In genomic region chr16:86033016-86033474, GRCh38 we compare ENCODE assay signal across 17 cellular contexts.
DNase-seq lines count a peak whose midpoint lies in the region; ATAC-seq and TF ChIP-seq lines count a peak whose summit lies in the region.
"Had no signal": no experiment of that assay in that cellular context is flagged by ENCODE, and none has a peak within 500 bp of the region (broad histone marks: within the 10 kb centered on the region; RNA-seq: fewer than 3 reads in every experiment).

No MANE protein-coding gene starts in this region.

- TF ChIP-seq CTCF in endothelial cell (IDR thresholded peaks at IDR 0.05; ENCODE audit: unreplicated experiment), result no peak

- peaks cover 73% of the 10 kb centered on the region for H3K27me3 Mint-ChIP-seq in stimulated activated memory B cell treated with anti-CD40 and anti-IgM and Interleukin-4, amounts not matched to agents 10 μg/mL and 1 μg/mL and 100 μg/mL, for 72 hours
- peaks cover 3% of the 10 kb centered on the region for H3K27me3 Mint-ChIP-seq in endothelial cell (ENCODE audit: unreplicated experiment)
- peaks cover 10 to 20% of the 10 kb centered on the region in 2 donors for H3K27me3 Mint-ChIP-seq in CD8-positive, alpha-beta memory T cell

- H3K4me1 Mint-ChIP-seq in stimulated activated memory B cell treated with anti-CD40 and anti-IgM and Interleukin-4, amounts not matched to agents 10 μg/mL and 1 μg/mL and 100 μg/mL, for 72 hours, result peaks cover 7% of the 10 kb centered on the region
- peaks cover 2% of the 10 kb centered on the region for H3K4me1 Mint-ChIP-seq in endothelial cell (ENCODE audit: unreplicated experiment)
- no peaks in the 10 kb centered on the region for H3K4me1 Mint-ChIP-seq in CD8-positive, alpha-beta memory T cell
- H3K4me1 Mint-ChIP-seq: activated naive CD8-positive, alpha-beta T cell treated with anti-CD3 and anti-CD28 coated beads, Interleukin-2, amount 50 U/mL, for 24 hours had no signal

- CTCF ChIA-PET in CD8-positive, alpha-beta memory T cell (lab: Charles Lee), result no interaction called here

- no peaks in the 10 kb centered on the region for H3K9me3 ChIP-seq in CD8-positive, alpha-beta memory T cell (ENCODE audit: low read length)
- H3K9me3 ChIP-seq: mucosa of descending colon, prostate gland had no signal

- H3K27ac Mint-ChIP-seq in stimulated activated memory B cell treated with anti-CD40 and anti-IgM and Interleukin-4, amounts not matched to agents 10 μg/mL and 1 μg/mL and 100 μg/mL, for 72 hours, result no peak overlapping the region
- H3K27ac Mint-ChIP-seq in endothelial cell (ENCODE audit: unreplicated experiment), result no peak overlapping the region
- no peak overlapping the region for H3K27ac Mint-ChIP-seq in CD8-positive, alpha-beta memory T cell
- H3K27ac Mint-ChIP-seq: activated naive CD8-positive, alpha-beta T cell treated with anti-CD3 and anti-CD28 coated beads, Interleukin-2, amount 50 U/mL, for 24 hours; CD4-positive, alpha-beta T cell had no signal

- H3K36me3 Mint-ChIP-seq in stimulated activated memory B cell treated with anti-CD40 and anti-IgM and Interleukin-4, amounts not matched to agents 10 μg/mL and 1 μg/mL and 100 μg/mL, for 72 hours, result no peaks in the 10 kb centered on the region
- H3K36me3 Mint-ChIP-seq in endothelial cell (ENCODE audit: low read depth, unreplicated experiment), result no peaks in the 10 kb centered on the region
- H3K36me3 Mint-ChIP-seq in CD8-positive, alpha-beta memory T cell, result no peaks in the 10 kb centered on the region

- H3K4me3 Mint-ChIP-seq in stimulated activated memory B cell treated with anti-CD40 and anti-IgM and Interleukin-4, amounts not matched to agents 10 μg/mL and 1 μg/mL and 100 μg/mL, for 72 hours, result no peak overlapping the region
- no peak overlapping the region for H3K4me3 Mint-ChIP-seq in endothelial cell (ENCODE audit: unreplicated experiment)
- no peak overlapping the region for H3K4me3 Mint-ChIP-seq in CD8-positive, alpha-beta memory T cell
- H3K4me3 Mint-ChIP-seq: activated naive CD8-positive, alpha-beta T cell treated with anti-CD3 and anti-CD28 coated beads, Interleukin-2, amount 50 U/mL, for 24 hours; CD4-positive, alpha-beta T cell had no signal

- no peak overlapping the region for H3K27ac ChIP-seq in CD8-positive, alpha-beta memory T cell (ENCODE audit: low read depth, low read length)
- H3K27ac ChIP-seq: KMS-11, prostate gland had no signal

- no peaks in the 10 kb centered on the region for H3K27me3 ChIP-seq in CD8-positive, alpha-beta memory T cell (ENCODE audit: insufficient read depth, low read length, poor library complexity, severe bottlenecking)

- ATAC-seq in stimulated activated memory B cell treated with anti-CD40 and anti-IgM and Interleukin-4, amounts not matched to agents 10 μg/mL and 1 μg/mL and 100 μg/mL, for 72 hours, result peak; percentile 41
- ATAC-seq: activated naive CD8-positive, alpha-beta T cell treated with anti-CD3 and anti-CD28 coated beads, Interleukin-2, amount 50 U/mL, for 24 hours; mucosa of descending colon had no signal

- POLR2A ChIA-PET in CD8-positive, alpha-beta memory T cell (lab: Charles Lee), result no interaction called here

- peak; percentile 12 for DNase-seq in M059J (ENCODE audit: low read depth)
- DNase-seq in ecto neural progenitor cell (ENCODE audit: low spot score), result peak; percentile 76
- DNase-seq in left kidney (ENCODE audit: low read depth, low spot score), result peak; percentile 97
- DNase-seq in stimulated activated CD4-positive, alpha-beta T cell treated with anti-CD3 and anti-CD28 coated beads, Interleukin-12 subunit alpha, Interleukin-12 subunit beta, amount 100 ng/mL, for 4 hours, result no peak
- DNase-seq in endothelial cell (ENCODE audit: low spot score), result no peak
- DNase-seq in NCI-H226, result no peak
- DNase-seq in CD8-positive, alpha-beta memory T cell, result no peak
- DNase-seq: activated CD4-positive, alpha-beta T cell treated with anti-CD3 and anti-CD28 coated beads for 4 hours; activated naive CD8-positive, alpha-beta T cell treated with anti-CD3 and anti-CD28 coated beads, Interleukin-2, amount 50 U/mL, for 24 hours; CD4-positive, alpha-beta T cell; mucosa of descending colon; NCI-H146; NCI-H69; stimulated activated CD4-positive, alpha-beta T cell treated with anti-CD3 and anti-CD28 coated beads, Interleukin-2, amount 100 ng/mL, for 48 hours had no signal

- H3K9me3 Mint-ChIP-seq in stimulated activated memory B cell treated with anti-CD40 and anti-IgM and Interleukin-4, amounts not matched to agents 10 μg/mL and 1 μg/mL and 100 μg/mL, for 72 hours, result peaks cover 3% of the 10 kb centered on the region
- no peaks in the 10 kb centered on the region for H3K9me3 Mint-ChIP-seq in endothelial cell (ENCODE audit: unreplicated experiment)
- H3K9me3 Mint-ChIP-seq in CD8-positive, alpha-beta memory T cell, result peaks cover 0 to 2% (median 0%) of the 10 kb centered on the region in 5 donors
- H3K9me3 Mint-ChIP-seq: activated naive CD8-positive, alpha-beta T cell treated with anti-CD3 and anti-CD28 coated beads, Interleukin-2, amount 50 U/mL, for 24 hours; CD4-positive, alpha-beta T cell had no signal

- H3K4me3 ChIP-seq in CD8-positive, alpha-beta memory T cell (ENCODE audit: low read length), result no peak overlapping the region
- H3K4me3 ChIP-seq: mucosa of descending colon, prostate gland had no signal

- H3K4me1 ChIP-seq in CD8-positive, alpha-beta memory T cell (ENCODE audit: insufficient read depth, low read length), result no peaks in the 10 kb centered on the region
- H3K4me1 ChIP-seq: prostate gland had no signal

- H3K36me3 ChIP-seq in CD8-positive, alpha-beta memory T cell (ENCODE audit: insufficient read depth, low read length), result no peaks in the 10 kb centered on the region
- H3K36me3 ChIP-seq: prostate gland had no signal

Comparison
In these comparisons a context has a peak if more than half of its experiments do, and no peak if none do; other contexts are left out.
1. DNase-seq: peak in M059J (single experiment), ecto neural progenitor cell (single experiment) and left kidney (single experiment); none in stimulated activated CD4-positive, alpha-beta T cell treated with anti-CD3 and anti-CD28 coated beads, Interleukin-12 subunit alpha, Interleukin-12 subunit beta, amount 100 ng/mL, for 4 hours (single experiment), endothelial cell (single experiment), NCI-H226 (single experiment) and CD8-positive, alpha-beta memory T cell (0 of 5).